12 cellular contexts compared by ENCODE assay signal in the genomic region with DNA sequence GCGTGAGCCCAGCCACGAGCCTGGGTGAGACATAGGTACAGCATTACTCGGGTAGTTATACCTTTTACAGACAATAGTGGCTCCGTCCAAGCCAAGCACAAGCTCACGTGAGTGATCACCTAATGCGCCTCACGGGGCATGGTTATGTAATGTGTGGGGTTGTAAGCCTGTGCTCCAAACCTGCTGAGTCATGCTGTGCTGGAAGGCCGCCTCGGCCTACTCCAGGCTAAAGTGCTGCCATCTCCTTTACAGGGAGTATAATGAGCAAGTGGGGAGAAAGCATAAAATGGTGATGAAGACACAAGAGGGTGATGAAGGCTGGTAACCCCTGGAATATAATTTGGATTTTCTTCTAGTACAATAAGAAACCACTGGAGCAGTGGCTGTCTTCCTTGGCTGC.
DNase-seq lines count a peak whose midpoint lies in the region; ATAC-seq and TF ChIP-seq lines count a peak whose summit lies in the region.
"Had no signal": no experiment of that assay in that cellular context is flagged by ENCODE, and none has a peak within 500 bp of the region (broad histone marks: within the 10 kb centered on the region; RNA-seq: fewer than 3 reads in every experiment).

No MANE protein-coding gene starts in this region.

- TF ChIP-seq EP300 in upper lobe of left lung (IDR thresholded peaks at IDR 0.05): peak in 1 of 4 donors; percentile 9

- POLR2A ChIA-PET in WTC11 (lab: Charles Lee): no interaction called here

- 76 to 82% methylated on average over 9 of the region's 9 CpGs for WGBS in upper lobe of left lung, 2 donors

- no peak for TF ChIP-seq POLR2A in upper lobe of left lung (IDR thresholded peaks at IDR 0.05)

- no peaks in the 10 kb centered on the region for H3K27me3 Mint-ChIP-seq in WTC11 (ENCODE audit: low read depth)
- H3K27me3 Mint-ChIP-seq: activated naive CD8-positive, alpha-beta T cell treated with anti-CD3 and anti-CD28 coated beads for 36 hours had no signal

- no peaks in the 10 kb centered on the region for H3K36me3 ChIP-seq in left ventricle myocardium inferior
- no peaks in the 10 kb centered on the region for H3K36me3 ChIP-seq in upper lobe of left lung
- no peaks in the 10 kb centered on the region for H3K36me3 ChIP-seq in WERI-Rb-1
- H3K36me3 ChIP-seq: uterus had no signal

- no peaks in the 10 kb centered on the region for H3K4me1 ChIP-seq in left ventricle myocardium inferior
- H3K4me1 ChIP-seq in foreskin keratinocyte: peaks cover 3% of the 10 kb centered on the region
- H3K4me1 ChIP-seq in upper lobe of left lung: no peaks in the 10 kb centered on the region
- H3K4me1 ChIP-seq: uterus had no signal

- TF ChIP-seq CTCF in left ventricle myocardium inferior (IDR thresholded peaks at IDR 0.05; ENCODE audit: borderline replicate concordance) (no peak), WTC11 (IDR thresholded peaks at IDR 0.05) (no peak), foreskin keratinocyte (conservative IDR thresholded peaks at IDR 0.05) (peak; percentile 20), upper lobe of left lung (IDR thresholded peaks at IDR 0.05) (no peak), WERI-Rb-1 (IDR thresholded peaks at IDR 0.05; ENCODE audit: low read depth, low read length) (no peak)

- peak; percentile 43 for DNase-seq in Right ventricle myocardium superior
- no peak for DNase-seq in left ventricle myocardium inferior
- peak; percentile 16 for DNase-seq in WTC11 (ENCODE audit: low spot score)
- DNase-seq in foreskin keratinocyte: peak; percentile 63 to 81
- peak in 1 of 2 donors; percentile 85 for DNase-seq in upper lobe of left lung
- DNase-seq in T-helper 9 cell: no peak
- DNase-seq in WERI-Rb-1: no peak
- DNase-seq in GM19240 (ENCODE audit: insufficient read length, low spot score): no peak
- DNase-seq: activated CD4-positive, alpha-beta T cell treated with anti-CD3 and anti-CD28 coated beads, Interleukin-2, amount 50 U/mL, for 1 hour; activated naive CD8-positive, alpha-beta T cell treated with anti-CD3 and anti-CD28 coated beads for 36 hours; HCEC 1CT; uterus had no signal

- no peak overlapping the region for H3K27ac ChIP-seq in left ventricle myocardium inferior (replicated peaks)
- peak overlapping the region; percentile 38 for H3K27ac ChIP-seq in foreskin keratinocyte
- peak overlapping the region in 1 of 4 donors; percentile 4 for H3K27ac ChIP-seq in upper lobe of left lung
- no peak overlapping the region for H3K27ac ChIP-seq in WERI-Rb-1
- H3K27ac ChIP-seq: uterus had no signal

- peaks cover 12% of the 10 kb centered on the region for H3K4me1 Mint-ChIP-seq in WTC11

- intact Hi-C loops in Right ventricle myocardium superior (cut with DNase I): no loop called here
- intact Hi-C loops in left ventricle myocardium inferior (cut with micrococcal nuclease): no loop called here

- H3K9me3 ChIP-seq in left ventricle myocardium inferior (replicated peaks) (peaks cover 8% of the 10 kb centered on the region), upper lobe of left lung (no peaks in the 10 kb centered on the region), WERI-Rb-1 (ENCODE audit: severe bottlenecking) (no peaks in the 10 kb centered on the region)
- H3K9me3 ChIP-seq: uterus had no signal

- ATAC-seq in Right ventricle myocardium superior (ENCODE audit: poor library complexity) (no peak), WTC11 (peak; percentile 67), foreskin keratinocyte (peak; percentile 95), upper lobe of left lung (ENCODE audit: low FRiP score in 2 of 2) (peak; percentile 51 to 62)

- peaks cover 11% of the 10 kb centered on the region for H3K9me3 Mint-ChIP-seq in WTC11

- peaks cover 6% of the 10 kb centered on the region; the same call in 1 of the 2 replicates for H3K36me3 Mint-ChIP-seq in WTC11

- H3K27me3 ChIP-seq in left ventricle myocardium inferior (ENCODE audit: low read depth): no peaks in the 10 kb centered on the region
- H3K27me3 ChIP-seq in foreskin keratinocyte: no peaks in the 10 kb centered on the region
- no peaks in the 10 kb centered on the region for H3K27me3 ChIP-seq in upper lobe of left lung
- H3K27me3 ChIP-seq in WERI-Rb-1 (ENCODE audit: insufficient read depth, low read depth, severe bottlenecking): no peaks in the 10 kb centered on the region
- H3K27me3 ChIP-seq: uterus had no signal

- H3K27ac Mint-ChIP-seq in WTC11: peak overlapping the region; percentile 58; the same call in 1 of the 2 replicates

- H3K4me3 ChIP-seq in left ventricle myocardium inferior: no peak overlapping the region
- no peak overlapping the region for H3K4me3 ChIP-seq in upper lobe of left lung
- no peak overlapping the region for H3K4me3 ChIP-seq in WERI-Rb-1 (ENCODE audit: low read depth, low read length)
- H3K4me3 ChIP-seq: uterus had no signal

- H3K4me3 Mint-ChIP-seq in WTC11: no peak overlapping the region
- H3K4me3 Mint-ChIP-seq: activated naive CD8-positive, alpha-beta T cell treated with anti-CD3 and anti-CD28 coated beads for 36 hours had no signal

- CTCF ChIA-PET in WTC11 (lab: Charles Lee): no interaction called here

TF ChIP-seq in WTC11, 78 proteins besides CTCF, POLR2A, EP300 and RAD21:
- TF ChIP-seq GABPB1 (CRISPR knock-in tag; IDR thresholded peaks at IDR 0.05) (no peak), NFE2L1 (CRISPR knock-in tag; IDR thresholded peaks at IDR 0.05) (peak; percentile 91), ZNF219 (CRISPR knock-in tag; IDR thresholded peaks at IDR 0.05; ENCODE audit: borderline replicate concordance) (0 out of 2 replicates have a peak, but pooled peaks have one; percentile 30)
TF ChIP-seq in WTC11: peak in this region for 2.

Comparison
In these comparisons a context has a peak if more than half of its experiments do, and no peak if none do; other contexts are left out.
1. DNase-seq: peak in Right ventricle myocardium superior (single experiment), WTC11 (single experiment) and foreskin keratinocyte (2 of 2); none in left ventricle myocardium inferior (single experiment), T-helper 9 cell (single experiment), WERI-Rb-1 (single experiment) and GM19240 (single experiment).